In the genomic region with DNA sequence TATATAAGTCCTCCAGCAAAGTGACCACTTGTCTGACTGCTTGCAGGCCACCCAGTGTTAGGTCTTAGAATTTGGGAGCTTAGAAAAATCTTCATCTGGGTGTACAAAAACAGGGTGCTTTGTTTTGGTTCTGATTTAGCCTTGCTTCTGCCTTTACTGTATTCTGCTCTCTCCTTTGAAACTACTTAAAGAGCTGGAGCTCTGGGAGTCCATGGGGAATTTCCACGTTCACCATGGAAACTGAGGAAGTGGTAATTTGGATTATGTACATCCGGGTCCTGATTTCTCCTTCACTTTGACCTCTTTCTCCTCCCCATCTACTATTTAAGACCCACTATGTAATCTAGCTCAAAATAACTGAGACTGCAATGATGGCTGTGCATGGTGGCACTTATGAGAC, we compare ENCODE assay signal across 13 cellular contexts.
A peak's percentile ranks its signal among the peaks of the same experiment; 100 is the strongest.
DNase-seq lines count a peak whose midpoint lies in the region; ATAC-seq and TF ChIP-seq lines count a peak whose summit lies in the region.
"Had no signal": no experiment of that assay in that cellular context is flagged by ENCODE, and none has a peak within 500 bp of the region (broad histone marks: within the 10 kb centered on the region; RNA-seq: fewer than 3 reads in every experiment).

No MANE protein-coding gene starts in this region.

- H3K9me3 Mint-ChIP-seq in activated CD4-positive, alpha-beta memory T cell treated with anti-CD3 and anti-CD28 coated beads for 36 hours, result no peaks in the 10 kb centered on the region
- no peaks in the 10 kb centered on the region for H3K9me3 Mint-ChIP-seq in activated T-helper 17 cell treated with anti-CD3 and anti-CD28 coated beads, Interleukin-2, amount 50 U/mL, for 72 hours
- H3K9me3 Mint-ChIP-seq: CD8-positive, alpha-beta memory T cell; GM23338 had no signal

- H3K4me2 ChIP-seq in mesenchymal stem cell (ENCODE audit: low read length, poor library complexity, severe bottlenecking) (no peak overlapping the region), smooth muscle cell (peak overlapping the region; percentile 82)
- H3K4me2 ChIP-seq: GM23338 had no signal

- H3K36me3 ChIP-seq in BE2C (no peaks in the 10 kb centered on the region), mesenchymal stem cell (ENCODE audit: control insufficient read depth in 1 of 2, insufficient read depth in 2 of 2, low read depth in 1 of 2, low read length in 2 of 2) (peaks cover 0 to 3% of the 10 kb centered on the region in 2 experiments), smooth muscle cell (ENCODE audit: low read depth) (no peaks in the 10 kb centered on the region)
- H3K36me3 ChIP-seq: SJSA1 had no signal

- H3K4ac ChIP-seq in mesenchymal stem cell (ENCODE audit: low read depth in 1 of 2, low read length in 2 of 2), result no peak overlapping the region

- DNase-seq in BE2C, result no peak
- DNase-seq in NCI-H69 (lab: John Stamatoyannopoulos, UW), result peak; percentile 44
- DNase-seq in mesenchymal stem cell, result peak; percentile 56
- no peak for DNase-seq in smooth muscle cell (lab: John Stamatoyannopoulos, UW; ENCODE audit: unreplicated experiment)
- DNase-seq in NCI-H1694 (lab: John Stamatoyannopoulos, UW), result no peak
- DNase-seq in activated CD4-positive, alpha-beta memory T cell treated with anti-CD3 and anti-CD28 coated beads for 36 hours, result no peak
- DNase-seq: NCI-H524 treated with DMSO at 0.1 percent for 48 hours had no signal

- no CpG with 5 or more reads among the region's 2 CpGs for WGBS in mesenchymal stem cell
- WGBS in smooth muscle cell (ENCODE audit: low lambda C conversion rate), result 40% methylated on average over 2 of the region's 2 CpGs

- H4K20me1 ChIP-seq in smooth muscle cell (ENCODE audit: low read depth), result peaks cover 6% of the 10 kb centered on the region

- peaks cover 5% of the 10 kb centered on the region for H3K4me1 Mint-ChIP-seq in activated CD4-positive, alpha-beta memory T cell treated with anti-CD3 and anti-CD28 coated beads for 36 hours (ENCODE audit: low read depth)
- no peaks in the 10 kb centered on the region for H3K4me1 Mint-ChIP-seq in activated T-helper 17 cell treated with anti-CD3 and anti-CD28 coated beads, Interleukin-2, amount 50 U/mL, for 72 hours

- no peak overlapping the region for H2BK5ac ChIP-seq in mesenchymal stem cell (ENCODE audit: low read depth, low read length, poor library complexity, severe bottlenecking)

- no peak overlapping the region for H4K91ac ChIP-seq in mesenchymal stem cell (ENCODE audit: low read length)

- H2BK15ac ChIP-seq in mesenchymal stem cell (ENCODE audit: low read depth, poor library complexity, severe bottlenecking), result no peak overlapping the region

- no peak overlapping the region for H3K27ac Mint-ChIP-seq in activated CD4-positive, alpha-beta memory T cell treated with anti-CD3 and anti-CD28 coated beads for 36 hours
- no peak overlapping the region for H3K27ac Mint-ChIP-seq in activated T-helper 17 cell treated with anti-CD3 and anti-CD28 coated beads, Interleukin-2, amount 50 U/mL, for 72 hours
- H3K27ac Mint-ChIP-seq: CD8-positive, alpha-beta memory T cell; GM23338 had no signal

- H3K4me1 ChIP-seq in BE2C (peaks cover 29% of the 10 kb centered on the region), mesenchymal stem cell (ENCODE audit: control insufficient read depth, insufficient read depth, low read depth, low read length) (peaks cover 3% of the 10 kb centered on the region), smooth muscle cell (ENCODE audit: low read depth) (peaks cover 8% of the 10 kb centered on the region)

- H4K8ac ChIP-seq in mesenchymal stem cell (ENCODE audit: low read length), result no peak overlapping the region

- no peaks in the 10 kb centered on the region for H3K9me3 ChIP-seq in BE2C
- no peaks in the 10 kb centered on the region for H3K9me3 ChIP-seq in mesenchymal stem cell (ENCODE audit: control insufficient read depth, low read length)
- no peaks in the 10 kb centered on the region for H3K9me3 ChIP-seq in smooth muscle cell (replicated peaks; ENCODE audit: low read depth)
- H3K9me3 ChIP-seq: SJSA1 had no signal

- H3F3A ChIP-seq in smooth muscle cell (ENCODE audit: low read depth), result peaks cover 5% of the 10 kb centered on the region

- H2BK120ac ChIP-seq in mesenchymal stem cell (ENCODE audit: low read depth, low read length), result peak overlapping the region; percentile 11

- no peak overlapping the region for H3K23ac ChIP-seq in mesenchymal stem cell (ENCODE audit: low read length in 2 of 2)

- H2AK5ac ChIP-seq in mesenchymal stem cell (ENCODE audit: low read length, severe bottlenecking), result no peak overlapping the region

- no peak overlapping the region for H3K9ac ChIP-seq in mesenchymal stem cell (ENCODE audit: low read length)
- H3K9ac ChIP-seq in smooth muscle cell (ENCODE audit: low read depth), result no peak overlapping the region

- peak overlapping the region; percentile 36 for H3K4me3 ChIP-seq in BE2C (ENCODE audit: low read depth, low read length)
- H3K4me3 ChIP-seq in mesenchymal stem cell (ENCODE audit: insufficient read depth in 1 of 2, low read depth in 1 of 2, low read length in 2 of 2), result no peak overlapping the region
- no peak overlapping the region for H3K4me3 ChIP-seq in smooth muscle cell
- H3K4me3 ChIP-seq: GM12878, GM23338, SJSA1 had no signal

- no peak overlapping the region for H2BK12ac ChIP-seq in mesenchymal stem cell (ENCODE audit: low read length in 2 of 2)

- no peaks in the 10 kb centered on the region for H3K27me3 Mint-ChIP-seq in activated CD4-positive, alpha-beta memory T cell treated with anti-CD3 and anti-CD28 coated beads for 36 hours
- no peaks in the 10 kb centered on the region for H3K27me3 Mint-ChIP-seq in activated T-helper 17 cell treated with anti-CD3 and anti-CD28 coated beads, Interleukin-2, amount 50 U/mL, for 72 hours
- H3K27me3 Mint-ChIP-seq: CD8-positive, alpha-beta memory T cell had no signal

- no peak overlapping the region for H3K14ac ChIP-seq in mesenchymal stem cell (ENCODE audit: low read length in 2 of 2)

- H2AFZ ChIP-seq in mesenchymal stem cell (ENCODE audit: low read depth, low read length) (no peak overlapping the region), smooth muscle cell (ENCODE audit: low read depth) (no peak overlapping the region)
- H2AFZ ChIP-seq: GM23338 had no signal

- H3K18ac ChIP-seq in mesenchymal stem cell (ENCODE audit: low read depth in 1 of 2, low read length in 2 of 2), result peak overlapping the region in 1 of 2 experiments; percentile 23

- no peak overlapping the region for H3K27ac ChIP-seq in mesenchymal stem cell (ENCODE audit: low read length, poor library complexity, severe bottlenecking)
- H3K27ac ChIP-seq in smooth muscle cell (ENCODE audit: low read depth), result peak overlapping the region; percentile 60
- H3K27ac ChIP-seq: HL-60, SJSA1 had no signal

- H3K27me3 ChIP-seq in BE2C (no peaks in the 10 kb centered on the region), mesenchymal stem cell (ENCODE audit: control insufficient read depth in 1 of 2, insufficient read depth in 1 of 2, low read length in 2 of 2) (no peaks in the 10 kb centered on the region), smooth muscle cell (ENCODE audit: low read depth) (no peaks in the 10 kb centered on the region)
- H3K27me3 ChIP-seq: SJSA1 had no signal

- POLR2A ChIA-PET in activated CD4-positive, alpha-beta memory T cell treated with anti-CD3 and anti-CD28 coated beads for 36 hours (lab: Charles Lee), result no interaction called here

- H3K79me2 ChIP-seq in smooth muscle cell (ENCODE audit: low read depth), result peaks cover 32% of the 10 kb centered on the region

- peaks cover 33% of the 10 kb centered on the region for H3K79me1 ChIP-seq in mesenchymal stem cell (replicated peaks; ENCODE audit: low read length, poor library complexity, severe bottlenecking)

- TF ChIP-seq CTCF in BE2C (IDR thresholded peaks at IDR 0.05; ENCODE audit: low read depth, low read length) (no peak), smooth muscle cell (IDR thresholded peaks at IDR 0.05; ENCODE audit: borderline replicate concordance, insufficient read depth, poor library complexity, severe bottlenecking) (no peak)

- ATAC-seq in activated T-helper 17 cell treated with anti-CD3 and anti-CD28 coated beads, Interleukin-2, amount 50 U/mL, for 72 hours (replicated peaks), result no peak
- ATAC-seq: GM23338 had no signal

- intact Hi-C loops in activated CD4-positive, alpha-beta memory T cell treated with anti-CD3 and anti-CD28 coated beads for 36 hours (cut with micrococcal nuclease), result loop anchor here (2.0 kb wide), 2 partner anchors 37 to 881 kb away; no protein-coding TSS in a partner anchor

- H3K4me3 Mint-ChIP-seq in activated CD4-positive, alpha-beta memory T cell treated with anti-CD3 and anti-CD28 coated beads for 36 hours, result no peak overlapping the region
- H3K4me3 Mint-ChIP-seq in activated T-helper 17 cell treated with anti-CD3 and anti-CD28 coated beads, Interleukin-2, amount 50 U/mL, for 72 hours, result no peak overlapping the region
- H3K4me3 Mint-ChIP-seq: CD8-positive, alpha-beta memory T cell; GM23338 had no signal

- no peaks in the 10 kb centered on the region for H3K36me3 Mint-ChIP-seq in activated CD4-positive, alpha-beta memory T cell treated with anti-CD3 and anti-CD28 coated beads for 36 hours
- H3K36me3 Mint-ChIP-seq in activated T-helper 17 cell treated with anti-CD3 and anti-CD28 coated beads, Interleukin-2, amount 50 U/mL, for 72 hours (ENCODE audit: low read depth), result no peaks in the 10 kb centered on the region

- CTCF ChIA-PET in activated CD4-positive, alpha-beta memory T cell treated with anti-CD3 and anti-CD28 coated beads for 36 hours (lab: Charles Lee), result interaction anchor here (0.6 to 5.5 kb wide), 20 partner anchors 8 to 882 kb away, joined by 3 to 63 read pairs (median 5); no protein-coding TSS in a partner anchor

Comparison
In these comparisons a context has a peak if more than half of its experiments do, and no peak if none do; other contexts are left out.
1. DNase-seq: peak in NCI-H69 (single experiment) and mesenchymal stem cell (single experiment); none in BE2C (single experiment), smooth muscle cell (single experiment), NCI-H1694 (single experiment) and activated CD4-positive, alpha-beta memory T cell treated with anti-CD3 and anti-CD28 coated beads for 36 hours (single experiment).